8 cellular contexts compared by ENCODE assay signal in the genomic region with DNA sequence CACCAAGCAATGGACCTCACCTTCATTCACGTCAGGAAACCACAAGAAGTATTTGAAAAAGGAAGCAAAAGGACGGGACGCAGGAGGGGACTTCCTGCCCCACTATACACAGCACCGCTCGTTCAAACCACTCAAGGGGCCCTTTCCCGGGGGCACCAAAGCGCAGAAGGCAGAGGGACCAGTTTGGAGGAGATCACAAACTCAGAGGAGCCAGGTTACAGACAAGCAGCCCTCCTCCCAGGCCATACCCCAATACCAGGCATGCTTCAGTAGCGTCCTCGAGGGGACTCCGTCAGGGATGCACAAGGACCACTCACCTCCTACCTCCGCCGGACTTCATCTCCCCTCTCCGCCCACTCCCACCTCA. TPM values are rescaled to one million over a fixed set of nuclear protein-coding genes. Genes with fewer than 3 reads are reported as not detected.
A peak's percentile ranks its signal among the peaks of the same experiment; 100 is the strongest.
DNase-seq lines count a peak whose midpoint lies in the region; ATAC-seq and TF ChIP-seq lines count a peak whose summit lies in the region.

No MANE protein-coding gene starts in this region.

- DNase-seq in AG04449 (ENCODE audit: low read depth, low spot score): no peak
- DNase-seq in activated CD4-positive, alpha-beta memory T cell treated with anti-CD3 and anti-CD28 coated beads for 36 hours: peak; percentile 65
- no peak for DNase-seq in fibroblast of pulmonary artery (ENCODE audit: low read depth)
- no peak for DNase-seq in progenitor cell of endocrine pancreas (ENCODE audit: low spot score, unreplicated experiment)
- no peak for DNase-seq in HPDE6-E6E7 (ENCODE audit: extremely low spot score)
- DNase-seq in SK-N-DZ (ENCODE audit: low spot score): no peak

- CTCF ChIA-PET in AG04449 (lab: Yijun Ruan, JAX): interaction anchor here (0.7 to 5.6 kb wide), 4 partner anchors 9 to 137 kb away, joined by 3 to 83 read pairs (median 6); a partner anchor contains a TSS
- CTCF ChIA-PET in activated CD4-positive, alpha-beta memory T cell treated with anti-CD3 and anti-CD28 coated beads for 36 hours (lab: Charles Lee): interaction anchor here (1.0 to 2.4 kb wide), 3 partner anchors 11 to 92 kb away, joined by 3 to 31 read pairs (median 13); a partner anchor contains a TSS

- peaks cover 51% of the 10 kb centered on the region for H3K4me1 Mint-ChIP-seq in activated CD4-positive, alpha-beta memory T cell treated with anti-CD3 and anti-CD28 coated beads for 36 hours (ENCODE audit: low read depth)
- H3K4me1 Mint-ChIP-seq in progenitor cell of endocrine pancreas (ENCODE audit: low read depth): peaks cover 39% of the 10 kb centered on the region

- TF ChIP-seq CTCF in AG04449 (IDR thresholded peaks at IDR 0.05; ENCODE audit: insufficient read depth, low read length, missing control alignments): no peak
- TF ChIP-seq CTCF in fibroblast of pulmonary artery (IDR thresholded peaks at IDR 0.05; ENCODE audit: low read length, missing control alignments): no peak
- no peak for TF ChIP-seq CTCF in progenitor cell of endocrine pancreas (IDR thresholded peaks at IDR 0.05; ENCODE audit: unreplicated experiment)

- intact Hi-C loops in activated CD4-positive, alpha-beta memory T cell treated with anti-CD3 and anti-CD28 coated beads for 36 hours (cut with micrococcal nuclease): loop anchor here (1.0 to 5.0 kb wide), 7 partner anchors 10 to 325 kb away; a partner anchor contains a TSS

- POLR2A ChIA-PET in AG04449 (lab: Yijun Ruan, JAX): interaction anchor here (0.6 to 2.7 kb wide), 7 partner anchors 8 to 332 kb away, joined by 3 to 18 read pairs (median 4); a partner anchor contains a TSS
- POLR2A ChIA-PET in activated CD4-positive, alpha-beta memory T cell treated with anti-CD3 and anti-CD28 coated beads for 36 hours (lab: Charles Lee): interaction anchor here (1.2 to 4.1 kb wide), 4 partner anchors 9 to 36 kb away, joined by 3 to 23 read pairs (median 17); a partner anchor contains a TSS

- H3K4me3 Mint-ChIP-seq in activated CD4-positive, alpha-beta memory T cell treated with anti-CD3 and anti-CD28 coated beads for 36 hours: peak overlapping the region; percentile 97
- H3K4me3 Mint-ChIP-seq in progenitor cell of endocrine pancreas (ENCODE audit: low read depth): peak overlapping the region; percentile 99

- peak overlapping the region; percentile 96 for H3K27ac Mint-ChIP-seq in activated CD4-positive, alpha-beta memory T cell treated with anti-CD3 and anti-CD28 coated beads for 36 hours
- peak overlapping the region; percentile 99 for H3K27ac Mint-ChIP-seq in progenitor cell of endocrine pancreas

- H3K36me3 Mint-ChIP-seq in activated CD4-positive, alpha-beta memory T cell treated with anti-CD3 and anti-CD28 coated beads for 36 hours: peaks cover 35% of the 10 kb centered on the region
- H3K36me3 Mint-ChIP-seq in progenitor cell of endocrine pancreas (ENCODE audit: insufficient read depth): peaks cover 10% of the 10 kb centered on the region

- ATAC-seq in GM19023 (IDR thresholded peaks at IDR 0.05; ENCODE audit: unreplicated experiment): peak; percentile 5
- peak; percentile 28 for ATAC-seq in HG03460 (IDR thresholded peaks at IDR 0.05; ENCODE audit: unreplicated experiment)

- H3K27me3 Mint-ChIP-seq in activated CD4-positive, alpha-beta memory T cell treated with anti-CD3 and anti-CD28 coated beads for 36 hours: no peaks in the 10 kb centered on the region
- H3K27me3 Mint-ChIP-seq in progenitor cell of endocrine pancreas: no peaks in the 10 kb centered on the region

- H3K4me3 ChIP-seq in AG04449 (ENCODE audit: low read depth, low read length) (peak overlapping the region; percentile 94), fibroblast of pulmonary artery (replicated peaks; ENCODE audit: low read depth, low read length) (peak overlapping the region; percentile 68)

- H3K9me3 Mint-ChIP-seq in activated CD4-positive, alpha-beta memory T cell treated with anti-CD3 and anti-CD28 coated beads for 36 hours: no peaks in the 10 kb centered on the region
- no peaks in the 10 kb centered on the region for H3K9me3 Mint-ChIP-seq in progenitor cell of endocrine pancreas (ENCODE audit: low read depth)

RNA-seq across cellular contexts. Expression of a gene that starts 0.7 kb away (rescaled TPM):
- 10 to 100 TPM; 60.8 to 78.0 TPM for total RNA-seq in activated CD4-positive, alpha-beta memory T cell treated with anti-CD3 and anti-CD28 coated beads for 36 hours
- 40.9 and 41.9 TPM in 2 replicates for total RNA-seq in progenitor cell of endocrine pancreas
- polyA plus RNA-seq in SK-N-DZ (2014; cell fraction: cytosol; rRNA removed): 16.4 and 20.1 TPM in 2 replicates
- 31.1 and 37.9 TPM in 2 replicates for polyA plus RNA-seq in SK-N-DZ (2014; cell fraction: nucleus; rRNA removed)

RNA-seq across cellular contexts. Expression of a gene that starts 5.6 kb away (rescaled TPM):
- 10 to 100 TPM; 67.0 to 68.7 TPM for total RNA-seq in activated CD4-positive, alpha-beta memory T cell treated with anti-CD3 and anti-CD28 coated beads for 36 hours
- total RNA-seq in progenitor cell of endocrine pancreas: 70.6 and 75.4 TPM in 2 replicates
- 160 and 175 TPM in 2 replicates for polyA plus RNA-seq in SK-N-DZ (2014; cell fraction: cytosol; rRNA removed)
- polyA plus RNA-seq in SK-N-DZ (2014; cell fraction: nucleus; rRNA removed): 91.7 and 108 TPM in 2 replicates

RNA-seq across cellular contexts. Expression of a gene that starts 10.0 kb away (rescaled TPM):
- 1 to 10 TPM; 8.5 to 8.7 TPM for total RNA-seq in activated CD4-positive, alpha-beta memory T cell treated with anti-CD3 and anti-CD28 coated beads for 36 hours
- total RNA-seq in progenitor cell of endocrine pancreas: 36.6 and 41.7 TPM in 2 replicates
- polyA plus RNA-seq in SK-N-DZ (2014; cell fraction: cytosol; rRNA removed): 138 and 168 TPM in 2 replicates
- 421 and 425 TPM in 2 replicates for polyA plus RNA-seq in SK-N-DZ (2014; cell fraction: nucleus; rRNA removed)

RNA-seq across cellular contexts. Expression of a gene that starts 11.2 kb away (rescaled TPM):
- total RNA-seq in activated CD4-positive, alpha-beta memory T cell treated with anti-CD3 and anti-CD28 coated beads for 36 hours: 100 to 1,000 TPM in 1 of 2 experiments, 10 to 100 TPM in 1; 98.1 to 108 TPM
- total RNA-seq in progenitor cell of endocrine pancreas: 84.7 and 93.4 TPM in 2 replicates
- polyA plus RNA-seq in SK-N-DZ (2014; cell fraction: cytosol; rRNA removed): 17.6 and 24.2 TPM in 2 replicates
- 256 and 294 TPM in 2 replicates for polyA plus RNA-seq in SK-N-DZ (2014; cell fraction: nucleus; rRNA removed)

RNA-seq across cellular contexts. Expression of a gene that starts 19.7 kb away (rescaled TPM):
- total RNA-seq in activated CD4-positive, alpha-beta memory T cell treated with anti-CD3 and anti-CD28 coated beads for 36 hours: 100 to 1,000 TPM; 134 to 136 TPM
- 75.0 and 76.5 TPM in 2 replicates for total RNA-seq in progenitor cell of endocrine pancreas
- 268 and 278 TPM in 2 replicates for polyA plus RNA-seq in SK-N-DZ (2014; cell fraction: cytosol; rRNA removed)
- polyA plus RNA-seq in SK-N-DZ (2014; cell fraction: nucleus; rRNA removed): 282 and 326 TPM in 2 replicates
